Comparison of ENCODE assay signal across 4 cellular contexts in genomic region chr2:203764273-203764664, GRCh38. TPM values are rescaled to one million over a fixed set of nuclear protein-coding genes. Genes with fewer than 3 reads are reported as not detected.
"Had no signal": no experiment of that assay in that cellular context is flagged by ENCODE, and none has a peak within 500 bp of the region (broad histone marks: within the 10 kb centered on the region; RNA-seq: fewer than 3 reads in every experiment).

No MANE protein-coding gene starts in this region.

RNA-seq across cellular contexts. Expression of gene CD28, which starts 57.8 kb away (rescaled TPM):
- total RNA-seq: activated B cell treated with CpG ODN at 0.5 μM for 24 hours, mesothelial cell of epicardium, neural crest cell, osteocyte had no signal
